ENCODE assay signal across 10 cellular contexts in genomic region chr4:181952478-181952877, GRCh38.
A peak's percentile ranks its signal among the peaks of the same experiment; 100 is the strongest.
DNase-seq lines count a peak whose midpoint lies in the region; FAIRE-seq lines count a peak whose summit lies in the region.
"Had no signal": no experiment of that assay in that cellular context is flagged by ENCODE, and none has a peak within 500 bp of the region (broad histone marks: within the 10 kb centered on the region; RNA-seq: fewer than 3 reads in every experiment).

No MANE protein-coding gene starts in this region.

- no peak overlapping the region for H2BK5ac ChIP-seq in trophoblast cell (ENCODE audit: low read depth, low read length, poor library complexity)

- no peak overlapping the region for H3K4me2 ChIP-seq in trophoblast cell (ENCODE audit: low read length)

- peak overlapping the region; percentile 2 for H4K8ac ChIP-seq in trophoblast cell (ENCODE audit: low read depth, low read length)

- H3K4ac ChIP-seq in trophoblast cell (ENCODE audit: low read depth, low read length), result no peak overlapping the region

- H3K4me3 ChIP-seq in trophoblast cell (ENCODE audit: low read depth, low read length), result no peak overlapping the region
- H3K4me3 ChIP-seq: HAP-1 had no signal

- H4K12ac ChIP-seq in trophoblast cell (ENCODE audit: low read depth, low read length), result no peak overlapping the region

- H3K23ac ChIP-seq in trophoblast cell (ENCODE audit: low read length), result no peak overlapping the region

- WGBS in trophoblast cell (ENCODE audit: extremely low coverage, insufficient coverage, insufficient read length), result no CpG with 5 or more reads among the region's 7 CpGs

- H2AK5ac ChIP-seq in trophoblast cell (ENCODE audit: low read length), result no peak overlapping the region

- no peaks in the 10 kb centered on the region for H3K79me2 ChIP-seq in trophoblast cell (ENCODE audit: control insufficient read depth, insufficient read depth, low read length, poor library complexity)

- no peak overlapping the region for H3K14ac ChIP-seq in trophoblast cell (ENCODE audit: low read length)

- peak overlapping the region; percentile 25 for H2AFZ ChIP-seq in trophoblast cell (ENCODE audit: insufficient read depth, low read length, poor library complexity)

- no peak overlapping the region for H3K9ac ChIP-seq in trophoblast cell (ENCODE audit: low read length)

- H3K79me1 ChIP-seq in trophoblast cell (ENCODE audit: low read length), result no peaks in the 10 kb centered on the region

- H3K9me3 ChIP-seq in trophoblast cell (ENCODE audit: insufficient read depth, low read depth, low read length), result no peaks in the 10 kb centered on the region
- H3K9me3 ChIP-seq: HAP-1 had no signal

- no peaks in the 10 kb centered on the region for H3K27me3 ChIP-seq in trophoblast cell (ENCODE audit: insufficient read depth, low read length)

- H4K91ac ChIP-seq in trophoblast cell (ENCODE audit: low read depth, low read length), result peak overlapping the region; percentile 19

- no peaks in the 10 kb centered on the region for H3K4me1 ChIP-seq in trophoblast cell (ENCODE audit: control insufficient read depth in 1 of 2, insufficient read depth in 2 of 2, low read length in 2 of 2)

- no peaks in the 10 kb centered on the region for H3K36me3 ChIP-seq in trophoblast cell (ENCODE audit: control insufficient read depth in 1 of 2, insufficient read depth in 2 of 2, low read length in 2 of 2)
- H3K36me3 ChIP-seq: HAP-1 had no signal

- DNase-seq in GM04503 (ENCODE audit: low read depth) (peak; percentile 70), RCC 7860 (ENCODE audit: low spot score) (peak; percentile 71), fibroblast of gingiva (ENCODE audit: low read depth) (peak; percentile 61), trophoblast cell (no peak), Ammon's horn (ENCODE audit: low spot score) (no peak), NCI-H526 (lab: John Stamatoyannopoulos, UW) (no peak)
- no peak for DNase-seq in stimulated activated CD4-positive, alpha-beta T cell treated with anti-CD3 and anti-CD28 coated beads, Interleukin-2, amount 100 ng/mL, for 48 hours
- DNase-seq in activated naive CD4-positive, alpha-beta T cell treated with anti-CD3 and anti-CD28 coated beads, Interleukin-2, amount 50 U/mL, for 16 hours, result no peak

- peak overlapping the region; percentile 37 for H3K18ac ChIP-seq in trophoblast cell (ENCODE audit: low read length)

- H3K27ac ChIP-seq in trophoblast cell (ENCODE audit: low read depth, low read length), result peak overlapping the region; percentile 51

- peak; percentile 74 for FAIRE-seq in RCC 7860 (lab: Jason Lieb, UNC)
- FAIRE-seq: colon had no signal

- H2BK120ac ChIP-seq in trophoblast cell (ENCODE audit: insufficient read depth, low read length, poor library complexity), result no peak overlapping the region

- peak overlapping the region; percentile 90 for H2BK12ac ChIP-seq in trophoblast cell (ENCODE audit: low read length)

Comparison
In these comparisons a context has a peak if more than half of its experiments do, and no peak if none do; other contexts are left out.
1. DNase-seq: peak in GM04503 (single experiment), RCC 7860 (single experiment) and fibroblast of gingiva (single experiment); none in trophoblast cell (0 of 2), Ammon's horn (single experiment), NCI-H526 (0 of 2), stimulated activated CD4-positive, alpha-beta T cell treated with anti-CD3 and anti-CD28 coated beads, Interleukin-2, amount 100 ng/mL, for 48 hours (0 of 2) and activated naive CD4-positive, alpha-beta T cell treated with anti-CD3 and anti-CD28 coated beads, Interleukin-2, amount 50 U/mL, for 16 hours (single experiment).